ENCODE assay signal across 8 cellular contexts in the genomic region with DNA sequence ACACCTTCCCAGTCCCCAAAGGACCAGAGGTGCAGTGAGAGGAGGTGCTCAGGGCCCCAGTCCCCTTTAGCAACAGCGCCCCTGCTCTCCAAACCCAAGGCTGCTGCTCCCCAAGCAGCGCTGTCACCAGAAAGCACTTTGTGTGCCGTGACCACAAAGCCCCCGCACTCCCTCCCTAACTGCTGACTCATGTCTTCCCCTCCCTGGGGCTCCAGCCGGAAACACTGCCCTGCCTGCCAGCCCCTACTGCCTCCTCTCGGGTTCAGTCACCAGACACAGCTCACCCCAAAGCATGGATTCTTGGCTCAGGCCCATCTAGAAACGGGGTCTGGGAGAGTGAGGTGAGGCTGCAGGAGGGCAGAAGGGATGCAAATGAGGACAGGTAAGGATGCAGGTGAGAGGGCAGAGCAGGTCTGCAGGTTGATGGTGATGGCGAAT. TPM values are rescaled to one million over a fixed set of nuclear protein-coding genes. Genes with fewer than 3 reads are reported as not detected.
DNase-seq lines count a peak whose midpoint lies in the region; ATAC-seq and TF ChIP-seq lines count a peak whose summit lies in the region.

No MANE protein-coding gene starts in this region.

- H4K5ac ChIP-seq in H9 (ENCODE audit: insufficient read length, low read depth, low read length): no peak overlapping the region

- H3K36me3 Mint-ChIP-seq in H9 (ENCODE audit: insufficient read depth in 1 of 3, low read depth in 3 of 3): peaks cover 0 to 13% (median 2%) of the 10 kb centered on the region in 3 experiments; a peak in 3 of 7 replicates

- H2AK5ac ChIP-seq in H9 (ENCODE audit: insufficient read length, low read length): no peak overlapping the region

- CTCF ChIA-PET in OCI-LY7 (lab: Charles Lee; ENCODE audit: unreplicated experiment): no interaction called here

- no peak overlapping the region; the same call in 1 of the 2 replicates for H2BK15ac ChIP-seq in H9 (ENCODE audit: low read depth, low read length)

- peaks cover 8% of the 10 kb centered on the region for H3K23me2 ChIP-seq in H9 (ENCODE audit: insufficient read length, low read depth, low read length, poor library complexity, severe bottlenecking)

- peaks cover 5% of the 10 kb centered on the region for H4K20me1 ChIP-seq in H9 (ENCODE audit: control insufficient read depth, insufficient read depth, insufficient read length)
- no peaks in the 10 kb centered on the region for H4K20me1 ChIP-seq in OCI-LY7 (ENCODE audit: insufficient read depth, low read length)

- no peak overlapping the region for H2BK12ac ChIP-seq in H9 (ENCODE audit: insufficient read length, low read depth, low read length)

- peak; percentile 59 for ATAC-seq in foreskin keratinocyte

- H3K9me3 Mint-ChIP-seq in H9: peaks cover 0 to 64% of the 10 kb centered on the region in 2 experiments; a peak in 2 of 5 replicates

- H3K4me3 ChIP-seq in OCI-LY7 (ENCODE audit: low read depth, low read length, poor library complexity, severe bottlenecking): no peak overlapping the region
- H3K4me3 ChIP-seq in skeletal muscle cell (ENCODE audit: low read depth, low read length): no peak overlapping the region

- 0 out of 2 replicates have a peak overlapping the region, but pooled peaks have one; percentile 42 for H3K14ac ChIP-seq in H9 (ENCODE audit: insufficient read depth, low read length)

- H3K4me1 ChIP-seq in H9 (ENCODE audit: insufficient read depth, low read length): peaks cover 5% of the 10 kb centered on the region; the same call in 1 of the 2 replicates
- H3K4me1 ChIP-seq in OCI-LY7 (ENCODE audit: insufficient read depth, low read length, poor library complexity, severe bottlenecking): peaks cover 23% of the 10 kb centered on the region
- no peaks in the 10 kb centered on the region for H3K4me1 ChIP-seq in foreskin keratinocyte

- no peak overlapping the region for H3T11ph ChIP-seq in H9 (ENCODE audit: low read length)

- H3K4ac ChIP-seq in H9 (ENCODE audit: low read depth, low read length): no peak overlapping the region

- H3K27me3 ChIP-seq in H9 (ENCODE audit: insufficient read depth, low read length) (no peaks in the 10 kb centered on the region), foreskin keratinocyte (peaks cover 6% of the 10 kb centered on the region)

- TF ChIP-seq CTCF in H9 (conservative IDR thresholded peaks at IDR 0.05) (no peak), OCI-LY7 (conservative IDR thresholded peaks at IDR 0.05; ENCODE audit: low read length) (0 out of 2 replicates have a peak, but pooled peaks have one; percentile 27), foreskin keratinocyte (conservative IDR thresholded peaks at IDR 0.05) (peak; percentile 29)

- peaks cover 8% of the 10 kb centered on the region for H3K27me3 Mint-ChIP-seq in H9 (ENCODE audit: low read depth)

- peaks cover 25 to 26% of the 10 kb centered on the region in 2 experiments for H3K4me1 Mint-ChIP-seq in H9

- H2AFZ ChIP-seq in H9 (ENCODE audit: low read length) (no peak overlapping the region), OCI-LY7 (ENCODE audit: low read length) (no peak overlapping the region)

- no peaks in the 10 kb centered on the region for H3K36me3 ChIP-seq in OCI-LY7 (ENCODE audit: insufficient read depth, low read length)

- H2BK20ac ChIP-seq in H9 (ENCODE audit: low read depth, low read length, poor library complexity, severe bottlenecking): no peak overlapping the region

- H3K27ac ChIP-seq in H9 (ENCODE audit: insufficient read length, low read depth, low read length): no peak overlapping the region
- no peak overlapping the region for H3K27ac ChIP-seq in OCI-LY7 (ENCODE audit: low read depth, low read length, poor library complexity, severe bottlenecking)
- no peak overlapping the region for H3K27ac ChIP-seq in foreskin keratinocyte

- peak overlapping the region; percentile 2 for H3K4me2 ChIP-seq in H9 (ENCODE audit: insufficient read depth, insufficient read length, low read length)
- peak overlapping the region; percentile 40 for H3K4me2 ChIP-seq in OCI-LY7 (ENCODE audit: low read length)

- H2BK5ac ChIP-seq in H9 (ENCODE audit: insufficient read length, low read length): no peak overlapping the region

- H3K9ac ChIP-seq in H9 (ENCODE audit: extremely low read depth, insufficient read length, low read length): no peak overlapping the region

- H3K4me3 Mint-ChIP-seq in H9: peak overlapping the region in 1 of 2 experiments; percentile 12; a peak in 3 of 5 replicates

- peak overlapping the region in 2 of 3 experiments; percentile 73 to 80; a peak in 4 of 7 replicates for H3K27ac Mint-ChIP-seq in H9

- no TSS peak for BruUV-seq in OCI-LY7 (replicated peaks; lab: Mats Ljungman, UMichigan)

- no peak overlapping the region for H2BK120ac ChIP-seq in H9 (ENCODE audit: low read depth, low read length, poor library complexity, severe bottlenecking)

- no peak overlapping the region for H4K8ac ChIP-seq in H9 (replicated peaks; ENCODE audit: insufficient read length, low read depth, low read length)

- DNase-seq in EL (peak; percentile 79), H9 (peak; percentile 85), OCI-LY7 (ENCODE audit: low spot score) (peak; percentile 58), foreskin keratinocyte (peak in 1 of 2 donors; percentile 49), skeletal muscle cell (ENCODE audit: low read depth) (peak; percentile 31), DMS53 (lab: John Stamatoyannopoulos, UW) (no peak), SK-N-DZ (ENCODE audit: low spot score) (no peak)
- DNase-seq in activated T-cell treated with anti-CD3 and anti-CD28 coated beads, Interleukin-2, amount 50 U/mL, for 1 hour: peak; percentile 78

- H3K9me3 ChIP-seq in H9 (ENCODE audit: control insufficient read depth, low read depth, low read length): no peaks in the 10 kb centered on the region
- no peaks in the 10 kb centered on the region for H3K9me3 ChIP-seq in OCI-LY7 (ENCODE audit: low read length)

- H4K91ac ChIP-seq in H9 (ENCODE audit: insufficient read length, low read depth, low read length): no peak overlapping the region

- H3K56ac ChIP-seq in H9 (ENCODE audit: insufficient read length, low read depth, low read length): no peak overlapping the region

- H3K79me2 ChIP-seq in H9 (ENCODE audit: insufficient read depth, low read length) (no peaks in the 10 kb centered on the region), OCI-LY7 (ENCODE audit: insufficient read depth, low read depth, low read length) (no peaks in the 10 kb centered on the region)

- H3K18ac ChIP-seq in H9 (ENCODE audit: insufficient read length, low read depth, low read length): peak overlapping the region; percentile 33

- H3K79me1 ChIP-seq in H9 (ENCODE audit: insufficient read depth, low read depth, low read length, poor library complexity, severe bottlenecking): no peaks in the 10 kb centered on the region

- WGBS in H9 (ENCODE audit: extremely low coverage, insufficient read length, low lambda C conversion rate): no CpG with 5 or more reads among the region's 8 CpGs

- H3K9me2 ChIP-seq in OCI-LY7 (ENCODE audit: insufficient read depth, low read length): no peaks in the 10 kb centered on the region

- POLR2A ChIA-PET in OCI-LY7 (lab: Charles Lee): no interaction called here

- no peak overlapping the region for H3K23ac ChIP-seq in H9 (ENCODE audit: insufficient read length, low read depth, low read length)

- intact Hi-C loops in OCI-LY7 (cut with micrococcal nuclease; ENCODE audit: unreplicated experiment): no loop called here

RNA-seq across cellular contexts. Expression of a gene that starts 4.9 kb away (rescaled TPM):
- not detected in 2 replicates for total RNA-seq in H9 (2021)
- total RNA-seq in OCI-LY7 (2014; rRNA removed; shearing (Covaris generic)): 0.05 TPM in 1 of 2 replicates, not detected in the other
- total RNA-seq in OCI-LY7 (2022): not detected in 2 replicates
- total RNA-seq in foreskin keratinocyte: not detected in 2 replicates
- not detected in 2 replicates for polyA plus RNA-seq in foreskin keratinocyte
- not detected in 2 replicates for polyA plus RNA-seq in SK-N-DZ (2014; cell fraction: cytosol; rRNA removed)
- not detected in 2 replicates for polyA plus RNA-seq in SK-N-DZ (2014; cell fraction: nucleus; rRNA removed)

RNA-seq across cellular contexts. Expression of a gene that starts 45.6 kb away (rescaled TPM):
- total RNA-seq in H9 (2021) (4.9 and 5.9 TPM in 2 replicates), OCI-LY7 (2022) (0.74 TPM in 1 of 2 replicates, not detected in the other), foreskin keratinocyte (3.4 and 4.8 TPM in 2 replicates)
- total RNA-seq in OCI-LY7 (2014; rRNA removed; shearing (Covaris generic)): 0.13 and 0.57 TPM in 2 replicates
- polyA plus RNA-seq in foreskin keratinocyte: 4.6 and 5.2 TPM in 2 replicates
- polyA plus RNA-seq in SK-N-DZ (2014; cell fraction: cytosol; rRNA removed): not detected in 2 replicates
- not detected in 2 replicates for polyA plus RNA-seq in SK-N-DZ (2014; cell fraction: nucleus; rRNA removed)

Comparison
In these comparisons a context has a peak if more than half of its experiments do, and no peak if none do; other contexts are left out.
1. DNase-seq: peak in EL (single experiment), H9 (single experiment), OCI-LY7 (single experiment), activated T-cell treated with anti-CD3 and anti-CD28 coated beads, Interleukin-2, amount 50 U/mL, for 1 hour (single experiment) and skeletal muscle cell (single experiment); none in DMS53 (single experiment) and SK-N-DZ (single experiment).